ENCODE assay signal across 25 cellular contexts in the genomic region with DNA sequence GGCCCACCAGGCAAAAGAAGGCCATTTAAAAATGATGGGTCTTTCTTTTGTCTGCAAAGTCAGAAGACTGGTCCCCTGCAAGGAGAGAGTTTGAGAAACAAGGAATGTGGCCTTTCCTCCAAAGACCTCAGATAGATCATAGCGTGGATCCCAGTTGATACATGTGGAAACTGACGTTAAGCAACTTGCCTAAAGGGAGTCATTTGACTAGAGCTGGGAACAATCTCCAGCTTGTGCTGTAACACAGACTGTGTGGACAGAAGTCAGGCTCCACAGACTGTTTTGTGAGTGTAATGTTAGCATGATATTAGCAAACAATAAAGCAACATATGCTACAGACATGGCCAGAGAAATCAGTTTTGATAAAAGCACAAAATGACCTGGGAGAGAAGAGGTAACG.
DNase-seq lines count a peak whose midpoint lies in the region; ATAC-seq and TF ChIP-seq lines count a peak whose summit lies in the region.
"Had no signal": no experiment of that assay in that cellular context is flagged by ENCODE, and none has a peak within 500 bp of the region (broad histone marks: within the 10 kb centered on the region; RNA-seq: fewer than 3 reads in every experiment).

No MANE protein-coding gene starts in this region.

- H4K8ac ChIP-seq in mesenchymal stem cell (ENCODE audit: low read length), result no peak overlapping the region

- H4K91ac ChIP-seq in mesenchymal stem cell (ENCODE audit: low read length), result no peak overlapping the region

- no peak overlapping the region for H2AFZ ChIP-seq in mesenchymal stem cell (ENCODE audit: low read depth, low read length)

- H2BK12ac ChIP-seq in mesenchymal stem cell (ENCODE audit: low read length in 2 of 2), result no peak overlapping the region

- no peak overlapping the region for H3K23ac ChIP-seq in mesenchymal stem cell (ENCODE audit: low read length in 2 of 2)

- H3K18ac ChIP-seq in mesenchymal stem cell (ENCODE audit: low read depth in 1 of 2, low read length in 2 of 2), result no peak overlapping the region

- H3K14ac ChIP-seq in mesenchymal stem cell (ENCODE audit: low read length in 2 of 2), result no peak overlapping the region

- H3K4me2 ChIP-seq in mesenchymal stem cell (ENCODE audit: low read length, poor library complexity, severe bottlenecking), result no peak overlapping the region
- H3K4me2 ChIP-seq: BLaER1 had no signal

- no peaks in the 10 kb centered on the region for H3K27me3 ChIP-seq in mesenchymal stem cell (ENCODE audit: control insufficient read depth in 1 of 2, insufficient read depth in 1 of 2, low read length in 2 of 2)
- H3K27me3 ChIP-seq: BLaER1, dorsolateral prefrontal cortex had no signal

- H3K9me3 ChIP-seq in mesenchymal stem cell (ENCODE audit: control insufficient read depth, low read length), result no peaks in the 10 kb centered on the region
- H3K9me3 ChIP-seq: BLaER1, Caco-2, thoracic aorta had no signal

- H3K27ac ChIP-seq in mesenchymal stem cell (ENCODE audit: low read length, poor library complexity, severe bottlenecking), result no peak overlapping the region
- H3K27ac ChIP-seq: BLaER1, dorsolateral prefrontal cortex, thoracic aorta, VCaP had no signal

- no peak overlapping the region for H2BK5ac ChIP-seq in mesenchymal stem cell (ENCODE audit: low read depth, low read length, poor library complexity, severe bottlenecking)

- no peaks in the 10 kb centered on the region for H3K36me3 ChIP-seq in mesenchymal stem cell (ENCODE audit: control insufficient read depth in 1 of 2, insufficient read depth in 2 of 2, low read depth in 1 of 2, low read length in 2 of 2)
- H3K36me3 ChIP-seq: BLaER1, thoracic aorta had no signal

- H2AK5ac ChIP-seq in mesenchymal stem cell (ENCODE audit: low read length, severe bottlenecking), result no peak overlapping the region

- H2BK120ac ChIP-seq in mesenchymal stem cell (ENCODE audit: low read depth, low read length), result no peak overlapping the region

- H3K4me3 ChIP-seq in mesenchymal stem cell (ENCODE audit: insufficient read depth in 1 of 2, low read depth in 1 of 2, low read length in 2 of 2), result no peak overlapping the region
- H3K4me3 ChIP-seq: BLaER1, dorsolateral prefrontal cortex, thoracic aorta had no signal

- WGBS in mesenchymal stem cell, result 83% methylated on average over 3 of the region's 3 CpGs

- no peaks in the 10 kb centered on the region for H3K4me1 ChIP-seq in mesenchymal stem cell (ENCODE audit: control insufficient read depth, insufficient read depth, low read depth, low read length)
- H3K4me1 ChIP-seq: BLaER1 had no signal

- H3K9ac ChIP-seq in mesenchymal stem cell (ENCODE audit: low read length), result no peak overlapping the region
- H3K9ac ChIP-seq: BLaER1 had no signal

- H2BK15ac ChIP-seq in mesenchymal stem cell (ENCODE audit: low read depth, poor library complexity, severe bottlenecking), result no peak overlapping the region

- no peak overlapping the region for H3K4ac ChIP-seq in mesenchymal stem cell (ENCODE audit: low read depth in 1 of 2, low read length in 2 of 2)

- TF ChIP-seq POLR2A in GM18505 (IDR thresholded peaks at IDR 0.05; ENCODE audit: borderline replicate concordance, extremely low read depth, insufficient read depth, insufficient read length), result no peak

- H3K79me1 ChIP-seq in mesenchymal stem cell (replicated peaks; ENCODE audit: low read length, poor library complexity, severe bottlenecking), result no peaks in the 10 kb centered on the region

- peak; percentile 26 for ATAC-seq in GM18502 (IDR thresholded peaks at IDR 0.05; ENCODE audit: poor library complexity, unreplicated experiment)
- peak; percentile 10 for ATAC-seq in HG03432 (IDR thresholded peaks at IDR 0.05; ENCODE audit: unreplicated experiment)
- no peak for ATAC-seq in GM18505 (IDR thresholded peaks at IDR 0.05; ENCODE audit: unreplicated experiment)
- ATAC-seq in GM21390 (IDR thresholded peaks at IDR 0.05; ENCODE audit: unreplicated experiment), result no peak
- ATAC-seq: naive thymus-derived CD8-positive, alpha-beta T cell had no signal

- DNase-seq in amniotic epithelial cell (ENCODE audit: low read depth) (peak; percentile 55), mesenchymal stem cell (peak; percentile 39), GF-D8 (lab: John Stamatoyannopoulos, UW) (no peak)
- no peak for DNase-seq in activated naive CD4-positive, alpha-beta T cell (lab: John Stamatoyannopoulos, UW)
- DNase-seq: activated CD4-positive, alpha-beta T cell treated with anti-CD3 and anti-CD28 coated beads, Interleukin-2, amount 10 ng/mL, durations not matched to agents 7 days and 5 days; activated naive CD8-positive, alpha-beta T cell treated with anti-CD3 and anti-CD28 coated beads, Interleukin-2, amount 10 ng/mL, durations not matched to agents 7 days and 5 days; Caco-2; DMS79; dorsolateral prefrontal cortex; head of caudate nucleus; left cardiac atrium; naive thymus-derived CD8-positive, alpha-beta T cell; NCI-H1436; NCI-H446 treated with DMSO at 0.1 percent for 48 hours; RPMI8226; stimulated activated CD4-positive, alpha-beta T cell treated with anti-CD3 and anti-CD28 coated beads, Interleukin-12 subunit alpha, Interleukin-12 subunit beta, amount 100 ng/mL, for 4 hours; stimulated activated CD4-positive, alpha-beta T cell treated with anti-CD3 and anti-CD28 coated beads, Interleukin-4, amount 100 ng/mL, for 24 hours; stimulated activated naive CD4-positive, alpha-beta T cell had no signal

Comparison
In these comparisons a context has a peak if more than half of its experiments do, and no peak if none do; other contexts are left out.
1. ATAC-seq: peak in GM18502 (single experiment) and HG03432 (single experiment); none in GM18505 (single experiment) and GM21390 (single experiment).
2. DNase-seq: peak in amniotic epithelial cell (single experiment) and mesenchymal stem cell (single experiment); none in GF-D8 (single experiment) and activated naive CD4-positive, alpha-beta T cell (0 of 4).